In genomic region chr9:35516481-35516880, GRCh38 we compare ENCODE assay signal across 9 cellular contexts. TPM values are rescaled to one million over a fixed set of nuclear protein-coding genes. Genes with fewer than 3 reads are reported as not detected.
DNase-seq lines count a peak whose midpoint lies in the region; ATAC-seq and TF ChIP-seq lines count a peak whose summit lies in the region.
"Had no signal": no experiment of that assay in that cellular context is flagged by ENCODE, and none has a peak within 500 bp of the region (broad histone marks: within the 10 kb centered on the region; RNA-seq: fewer than 3 reads in every experiment).

No MANE protein-coding gene starts in this region.

- no TSS peak for BruUV-seq in Panc1 (replicated peaks; lab: Mats Ljungman, UMichigan)

- H3K4me3 Mint-ChIP-seq in nephron progenitor cell, result no peak overlapping the region

- intact Hi-C loops in Panc1 (cut with micrococcal nuclease; ENCODE audit: unreplicated experiment), result loop anchor here (5.0 to 10.0 kb wide), 2 partner anchors 36 to 88 kb away; partner anchors contain the start of gene TESK1

- no peaks in the 10 kb centered on the region for H3K36me3 ChIP-seq in Panc1 (ENCODE audit: control insufficient read depth, insufficient read depth, low read length)
- H3K36me3 ChIP-seq: BLaER1 had no signal

- POLR2A ChIA-PET in AG04450 (lab: Yijun Ruan, JAX) (interaction anchor here (0.7 to 4.1 kb wide), 5 partner anchors 23 to 212 kb away, joined by 3 to 24 read pairs (median 3); partner anchors contain the start of gene RUSC2), Panc1 (lab: Charles Lee) (no interaction called here)

- no peaks in the 10 kb centered on the region for H3K27me3 ChIP-seq in AG04450 (ENCODE audit: control insufficient read depth, insufficient read depth, low read length)
- H3K27me3 ChIP-seq in Panc1 (ENCODE audit: control insufficient read depth, insufficient read depth, low read length), result no peaks in the 10 kb centered on the region
- H3K27me3 ChIP-seq: BLaER1 had no signal

- peaks cover 53% of the 10 kb centered on the region for H3K4me1 Mint-ChIP-seq in nephron progenitor cell

- no peaks in the 10 kb centered on the region for H3K9me3 Mint-ChIP-seq in nephron progenitor cell

- peak; percentile 32 for ATAC-seq in Panc1
- no peak for ATAC-seq in GM18907 (IDR thresholded peaks at IDR 0.05; ENCODE audit: unreplicated experiment)

- no peaks in the 10 kb centered on the region for H3K36me3 Mint-ChIP-seq in nephron progenitor cell (ENCODE audit: low read depth)

- no peak for DNase-seq in AG04450 (ENCODE audit: low read depth, low spot score)
- no peak for DNase-seq in Panc1 (ENCODE audit: low read depth, low spot score)
- DNase-seq in epithelial cell of esophagus (ENCODE audit: low read depth), result peak; percentile 74
- no peak for DNase-seq in nephron progenitor cell
- no peak for DNase-seq in NCI-H2029 (lab: John Stamatoyannopoulos, UW)
- DNase-seq in effector CD8-positive, alpha-beta T cell (lab: John Stamatoyannopoulos, UW), result no peak
- no peak for DNase-seq in SKM-1 treated with dmso at 0.1 percent for 144 hours (lab: John Stamatoyannopoulos, UW; ENCODE audit: unreplicated experiment)

- H3K4me3 ChIP-seq in AG04450 (ENCODE audit: low read depth, low read length), result no peak overlapping the region
- no peak overlapping the region for H3K4me3 ChIP-seq in Panc1 (ENCODE audit: low read depth in 2 of 2, low read length in 2 of 2)
- H3K4me3 ChIP-seq in epithelial cell of esophagus (ENCODE audit: low read length), result no peak overlapping the region
- H3K4me3 ChIP-seq: BLaER1 had no signal

- CTCF ChIA-PET in AG04450 (lab: Charles Lee), result interaction anchor here (0.9 kb wide), 1 partner anchor 37 kb away, joined by 3 read pairs; no protein-coding TSS in a partner anchor
- CTCF ChIA-PET in Panc1 (lab: Charles Lee), result interaction anchor here (1.3 kb wide), 1 partner anchor 37 kb away, joined by 3 read pairs; no protein-coding TSS in a partner anchor

- TF ChIP-seq CTCF in AG04450 (IDR thresholded peaks at IDR 0.05; ENCODE audit: low read depth, low read length) (no peak), Panc1 (IDR thresholded peaks at IDR 0.05) (no peak), epithelial cell of esophagus (IDR thresholded peaks at IDR 0.05; ENCODE audit: insufficient read depth, low read depth, low read length, missing control alignments) (no peak), nephron progenitor cell (IDR thresholded peaks at IDR 0.05) (no peak)

- H3K27ac ChIP-seq in AG04450 (ENCODE audit: low read depth, low read length), result peak overlapping the region; percentile 73
- H3K27ac ChIP-seq in Panc1 (ENCODE audit: low read length), result peak overlapping the region; percentile 100
- H3K27ac ChIP-seq: BLaER1 had no signal

- peaks cover 98% of the 10 kb centered on the region for H3K4me1 ChIP-seq in Panc1 (ENCODE audit: control insufficient read depth, insufficient read depth, low read length)

- peak overlapping the region; percentile 20 for H3K27ac Mint-ChIP-seq in nephron progenitor cell

- H3K27me3 Mint-ChIP-seq in nephron progenitor cell (ENCODE audit: low read depth, poor library complexity), result no peaks in the 10 kb centered on the region

- in situ Hi-C loops in Panc1 (cut with HindIII; ENCODE audit: low pct_unique_long_range_greater_than_20kb, low sequenced_read_pairs), result no loop called here

- H3K9me3 ChIP-seq in AG04450 (ENCODE audit: control insufficient read depth, insufficient read depth, low read length), result no peaks in the 10 kb centered on the region
- H3K9me3 ChIP-seq in Panc1 (ENCODE audit: control insufficient read depth, insufficient read depth, low read depth, low read length), result no peaks in the 10 kb centered on the region
- H3K9me3 ChIP-seq: BLaER1 had no signal

RNA-seq across cellular contexts. Expression of gene RUSC2, which starts 26.6 kb away (rescaled TPM):
- polyA plus RNA-seq in AG04450 (2011; rRNA removed), result 17.4 and 19.3 TPM in 2 replicates
- polyA minus RNA-seq in AG04450 (2011; rRNA and poly(A)+ RNA removed), result 81.7 and 106 TPM in 2 replicates
- total RNA-seq in Panc1 (2021; ENCODE audit: unreplicated experiment), result 49.9 TPM
- 30.4 TPM for polyA plus RNA-seq in Panc1 (2012; ENCODE audit: insufficient read length)
